In genomic region chrX:108091266-108091877, GRCh38 we compare ENCODE assay signal across 8 cellular contexts. TPM values are rescaled to one million over a fixed set of nuclear protein-coding genes. Genes with fewer than 3 reads are reported as not detected.
DNase-seq lines count a peak whose midpoint lies in the region; ATAC-seq and TF ChIP-seq lines count a peak whose summit lies in the region.

A gene with protein sequence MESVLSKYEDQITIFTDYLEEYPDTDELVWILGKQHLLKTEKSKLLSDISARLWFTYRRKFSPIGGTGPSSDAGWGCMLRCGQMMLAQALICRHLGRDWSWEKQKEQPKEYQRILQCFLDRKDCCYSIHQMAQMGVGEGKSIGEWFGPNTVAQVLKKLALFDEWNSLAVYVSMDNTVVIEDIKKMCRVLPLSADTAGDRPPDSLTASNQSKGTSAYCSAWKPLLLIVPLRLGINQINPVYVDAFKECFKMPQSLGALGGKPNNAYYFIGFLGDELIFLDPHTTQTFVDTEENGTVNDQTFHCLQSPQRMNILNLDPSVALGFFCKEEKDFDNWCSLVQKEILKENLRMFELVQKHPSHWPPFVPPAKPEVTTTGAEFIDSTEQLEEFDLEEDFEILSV (plus strand): TSS chrX:108091778. CDS start chrX:108091827, 49 bp downstream.
A gene with protein sequence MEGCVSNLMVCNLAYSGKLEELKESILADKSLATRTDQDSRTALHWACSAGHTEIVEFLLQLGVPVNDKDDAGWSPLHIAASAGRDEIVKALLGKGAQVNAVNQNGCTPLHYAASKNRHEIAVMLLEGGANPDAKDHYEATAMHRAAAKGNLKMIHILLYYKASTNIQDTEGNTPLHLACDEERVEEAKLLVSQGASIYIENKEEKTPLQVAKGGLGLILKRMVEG (minus strand): TSS chrX:108091542. CDS start chrX:108091520, 22 bp downstream.

- intact Hi-C loops in CD4-positive, alpha-beta memory T cell (cut with micrococcal nuclease) = loop anchor here (1.0 to 5.0 kb wide), 4 partner anchors 71 to 1481 kb away; partner anchors contain the start of genes PRPS1 and RADX
- intact Hi-C loops in dorsolateral prefrontal cortex (cut with DNase I) = loop anchor here in 1 of 2 donors (10.0 kb wide), 1 partner anchor 267 kb away; the partner anchor contains the start of gene MID2

- peak; percentile 86 to 96 (median 90) for DNase-seq in CD4-positive, alpha-beta memory T cell
- peak; percentile 86 for DNase-seq in NCI-H774 (lab: John Stamatoyannopoulos, UW)
- DNase-seq in activated CD4-positive, alpha-beta T cell treated with anti-CD3 and anti-CD28 coated beads, Interleukin-2, amount 50 U/mL, for 24 hours (ENCODE audit: low read depth in 1 of 2, low spot score in 1 of 2) = peak; percentile 71 to 83
- peak; percentile 78 to 94 (median 92) for DNase-seq in dorsolateral prefrontal cortex
- peak; percentile 85 for DNase-seq in stimulated activated CD4-positive, alpha-beta T cell treated with anti-CD3 and anti-CD28 coated beads, Interleukin-4, amount 100 ng/mL, for 1 hour

- H3K4me3 Mint-ChIP-seq in CD4-positive, alpha-beta memory T cell = no peak within 1 kb of the TSS

- CTCF ChIA-PET in CD4-positive, alpha-beta memory T cell (lab: Charles Lee; ENCODE audit: partially characterized antibody) = no interaction called here

- peaks cover 4 to 5% of the 10 kb centered on the region in 2 donors for H3K36me3 Mint-ChIP-seq in CD4-positive, alpha-beta memory T cell

- no peaks in the 10 kb centered on the region for H3K27me3 Mint-ChIP-seq in CD4-positive, alpha-beta memory T cell

- peak within 1 kb of the TSS; percentile 48 to 75 for H3K4me3 ChIP-seq in CD4-positive, alpha-beta memory T cell (ENCODE audit: low read length in 2 of 2)
- H3K4me3 ChIP-seq in dorsolateral prefrontal cortex = peak within 1 kb of the TSS; percentile 41 to 80 (median 66)
- peak within 1 kb of the TSS; percentile 65 to 93 (median 69) for H3K4me3 ChIP-seq in liver (ENCODE audit: low read depth in 1 of 3, low read length in 3 of 3)

- no peak for TF ChIP-seq RAD21 in liver (IDR thresholded peaks at IDR 0.05)

- H3K9me3 Mint-ChIP-seq in CD4-positive, alpha-beta memory T cell = no peaks in the 10 kb centered on the region

- H3K27me3 ChIP-seq in CD4-positive, alpha-beta memory T cell (ENCODE audit: insufficient read depth, low read length) = no peaks in the 10 kb centered on the region
- H3K27me3 ChIP-seq in dorsolateral prefrontal cortex (peaks cover 0 to 24% (median 0%) of the 10 kb centered on the region in 45 donors), liver (ENCODE audit: control insufficient read depth in 4 of 4, insufficient read depth in 4 of 4, low read length in 3 of 4) (no peaks in the 10 kb centered on the region)

- peak within 1 kb of the TSS; percentile 81 for H3K27ac ChIP-seq in CD4-positive, alpha-beta memory T cell (ENCODE audit: low read depth, low read length)
- H3K27ac ChIP-seq in dorsolateral prefrontal cortex (peak within 1 kb of the TSS in 47 of 59 donors; percentile 9 to 88 (median 70)), liver (ENCODE audit: low read depth in 1 of 2, low read length in 2 of 2) (peak within 1 kb of the TSS; percentile 69 to 88)

- ATAC-seq in GM19455 (IDR thresholded peaks at IDR 0.05; ENCODE audit: unreplicated experiment) (peak; percentile 95), HG03575 (IDR thresholded peaks at IDR 0.05; ENCODE audit: extremely low read depth, insufficient number of reproducible peaks, low FRiP score, unreplicated experiment) (peak; percentile 80)

- no peaks in the 10 kb centered on the region for H3K36me3 ChIP-seq in CD4-positive, alpha-beta memory T cell (ENCODE audit: insufficient read depth, low read length)
- H3K36me3 ChIP-seq in liver (ENCODE audit: control insufficient read depth in 4 of 4, insufficient read depth in 3 of 4, low read depth in 1 of 4, low read length in 3 of 4) = peaks cover 0 to 5% (median 2%) of the 10 kb centered on the region in 4 donors

- POLR2A ChIA-PET in CD4-positive, alpha-beta memory T cell (lab: Charles Lee; ENCODE audit: partially characterized antibody) = interaction anchor here (0.9 to 1.8 kb wide), 12 partner anchors 9 to 973 kb away, joined by 3 to 10 read pairs (median 4); partner anchors contain the start of genes MID2 and RBM41

- peak in 28 of 56 donors; percentile 9 to 43 (median 24) for TF ChIP-seq CTCF in dorsolateral prefrontal cortex (IDR thresholded peaks at IDR 0.05 in 54 of 56, conservative IDR thresholded peaks at IDR 0.05 in 2 of 56; ENCODE audit: low read depth in 1 of 56, partially characterized antibody in 56 of 56)
- no peak for TF ChIP-seq CTCF in liver (IDR thresholded peaks at IDR 0.05; ENCODE audit: low read depth, low read length, missing input control)

- H3K9me3 ChIP-seq in CD4-positive, alpha-beta memory T cell (ENCODE audit: control insufficient read depth in 1 of 2, low read length in 2 of 2) = no peaks in the 10 kb centered on the region
- H3K9me3 ChIP-seq in liver (ENCODE audit: control insufficient read depth in 4 of 4, low read length in 3 of 4) = no peaks in the 10 kb centered on the region

- peaks cover 5 to 17% (median 7%) of the 10 kb centered on the region in 4 donors for H3K4me1 Mint-ChIP-seq in CD4-positive, alpha-beta memory T cell

- H3K9ac ChIP-seq in liver (ENCODE audit: low read depth in 1 of 2, low read length in 2 of 2) = peak within 1 kb of the TSS; percentile 64 to 93

- no peak within 1 kb of the TSS for H3K27ac Mint-ChIP-seq in CD4-positive, alpha-beta memory T cell

- H3K4me1 ChIP-seq in CD4-positive, alpha-beta memory T cell (ENCODE audit: insufficient read depth, low read length) = peaks cover 22% of the 10 kb centered on the region
- peaks cover 0 to 4% (median 2%) of the 10 kb centered on the region in 4 donors for H3K4me1 ChIP-seq in liver (ENCODE audit: control insufficient read depth in 4 of 4, insufficient read depth in 4 of 4, low read length in 3 of 4)

- under 1% methylated on average over 47 of the region's 47 CpGs for WGBS in liver

TF ChIP-seq in liver, 16 proteins besides CTCF, POLR2A, EP300 and RAD21 (continues in another document):
- TF ChIP-seq FOXA1 (IDR thresholded peaks at IDR 0.05) (no peak), GABPA (IDR thresholded peaks at IDR 0.05 in 1 of 2, conservative IDR thresholded peaks at IDR 0.05 in 1 of 2) (peak; percentile 37 to 85), TAF1 (conservative IDR thresholded peaks at IDR 0.05) (no peak), YY1 (IDR thresholded peaks at IDR 0.05) (peak; percentile 85), RXRA (IDR thresholded peaks at IDR 0.05) (peak; percentile 21 to 32), FOXA2 (IDR thresholded peaks at IDR 0.05) (no peak), HNF4G (IDR thresholded peaks at IDR 0.05) (no peak), HNF4A (conservative IDR thresholded peaks at IDR 0.05) (no peak), EGR1 (IDR thresholded peaks at IDR 0.05; ENCODE audit: low read depth in 2 of 2) (peak in 1 of 2 donors; percentile 17), SP1 (IDR thresholded peaks at IDR 0.05) (peak; percentile 70), MAX (IDR thresholded peaks at IDR 0.05) (peak; percentile 28), NR2F2 (IDR thresholded peaks at IDR 0.05) (peak; percentile 22), JUND (IDR thresholded peaks at IDR 0.05) (peak in 1 of 2 donors; percentile 35)
- TF ChIP-seq, protein P1, sequence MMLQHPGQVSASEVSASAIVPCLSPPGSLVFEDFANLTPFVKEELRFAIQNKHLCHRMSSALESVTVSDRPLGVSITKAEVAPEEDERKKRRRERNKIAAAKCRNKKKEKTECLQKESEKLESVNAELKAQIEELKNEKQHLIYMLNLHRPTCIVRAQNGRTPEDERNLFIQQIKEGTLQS (IDR thresholded peaks at IDR 0.05) = no peak
- TF ChIP-seq, protein P2, sequence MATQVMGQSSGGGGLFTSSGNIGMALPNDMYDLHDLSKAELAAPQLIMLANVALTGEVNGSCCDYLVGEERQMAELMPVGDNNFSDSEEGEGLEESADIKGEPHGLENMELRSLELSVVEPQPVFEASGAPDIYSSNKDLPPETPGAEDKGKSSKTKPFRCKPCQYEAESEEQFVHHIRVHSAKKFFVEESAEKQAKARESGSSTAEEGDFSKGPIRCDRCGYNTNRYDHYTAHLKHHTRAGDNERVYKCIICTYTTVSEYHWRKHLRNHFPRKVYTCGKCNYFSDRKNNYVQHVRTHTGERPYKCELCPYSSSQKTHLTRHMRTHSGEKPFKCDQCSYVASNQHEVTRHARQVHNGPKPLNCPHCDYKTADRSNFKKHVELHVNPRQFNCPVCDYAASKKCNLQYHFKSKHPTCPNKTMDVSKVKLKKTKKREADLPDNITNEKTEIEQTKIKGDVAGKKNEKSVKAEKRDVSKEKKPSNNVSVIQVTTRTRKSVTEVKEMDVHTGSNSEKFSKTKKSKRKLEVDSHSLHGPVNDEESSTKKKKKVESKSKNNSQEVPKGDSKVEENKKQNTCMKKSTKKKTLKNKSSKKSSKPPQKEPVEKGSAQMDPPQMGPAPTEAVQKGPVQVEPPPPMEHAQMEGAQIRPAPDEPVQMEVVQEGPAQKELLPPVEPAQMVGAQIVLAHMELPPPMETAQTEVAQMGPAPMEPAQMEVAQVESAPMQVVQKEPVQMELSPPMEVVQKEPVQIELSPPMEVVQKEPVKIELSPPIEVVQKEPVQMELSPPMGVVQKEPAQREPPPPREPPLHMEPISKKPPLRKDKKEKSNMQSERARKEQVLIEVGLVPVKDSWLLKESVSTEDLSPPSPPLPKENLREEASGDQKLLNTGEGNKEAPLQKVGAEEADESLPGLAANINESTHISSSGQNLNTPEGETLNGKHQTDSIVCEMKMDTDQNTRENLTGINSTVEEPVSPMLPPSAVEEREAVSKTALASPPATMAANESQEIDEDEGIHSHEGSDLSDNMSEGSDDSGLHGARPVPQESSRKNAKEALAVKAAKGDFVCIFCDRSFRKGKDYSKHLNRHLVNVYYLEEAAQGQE (IDR thresholded peaks at IDR 0.05) = peak; percentile 41

RNA-seq across cellular contexts. Expression of the first gene that starts in this region (rescaled TPM):
- total RNA-seq in CD4-positive, alpha-beta memory T cell = 1 to 10 TPM; 7.6 to 8.1 TPM
- 10 to 100 TPM; 15.4 to 21.5 TPM for polyA plus RNA-seq in CD4-positive, alpha-beta memory T cell
- total RNA-seq in dorsolateral prefrontal cortex (10 to 100 TPM in 21 of 120 experiments, 1 to 10 TPM in 99; 5.0 to 15.7 (median 7.7) TPM), liver (10 to 100 TPM; 18.4 to 19.8 TPM)
- polyA plus RNA-seq in liver = 10 to 100 TPM; 11.7 to 14.9 TPM

RNA-seq across cellular contexts. Expression of the second gene that starts in this region (rescaled TPM):
- 10 to 100 TPM; 29.0 to 32.6 TPM for total RNA-seq in CD4-positive, alpha-beta memory T cell
- polyA plus RNA-seq in CD4-positive, alpha-beta memory T cell = 10 to 100 TPM; 56.7 to 87.8 TPM
- total RNA-seq in dorsolateral prefrontal cortex (10 to 100 TPM; 31.0 to 78.3 (median 56.5) TPM), liver (10 to 100 TPM; 20.3 to 21.9 TPM)
- polyA plus RNA-seq in liver = 10 to 100 TPM; 17.7 to 17.8 TPM

Comparison
In these comparisons a context has a peak if more than half of its experiments do, and no peak if none do; other contexts are left out.
1. Peak in every context shown above with its lines: DNase-seq, ATAC-seq, H3K4me3 ChIP-seq and H3K27ac ChIP-seq.